Comparison of ENCODE assay signal across 8 cellular contexts in genomic region chr7:30800785-30801252, GRCh38. TPM values are rescaled to one million over a fixed set of nuclear protein-coding genes. Genes with fewer than 3 reads are reported as not detected.
DNase-seq lines count a peak whose midpoint lies in the region; ATAC-seq, FAIRE-seq and TF ChIP-seq lines count a peak whose summit lies in the region.

No MANE protein-coding gene starts in this region.

- peaks cover 4 to 33% of the 10 kb centered on the region in 2 experiments for H3K79me1 ChIP-seq in IMR-90 (ENCODE audit: low read depth in 1 of 2, low read length in 2 of 2)

- CTCF ChIA-PET in IMR-90 (lab: Yijun Ruan, JAX), result interaction anchor here (1.2 to 1.7 kb wide), 2 partner anchors 50 to 322 kb away, joined by 3 to 10 read pairs; no protein-coding TSS in a partner anchor
- CTCF ChIA-PET in OCI-LY7 (lab: Charles Lee; ENCODE audit: unreplicated experiment), result no interaction called here

- H3K27ac ChIP-seq in IMR-90 (ENCODE audit: insufficient read depth, low read length) (no peak overlapping the region; the same call in 1 of the 2 replicates), OCI-LY7 (ENCODE audit: low read depth, low read length, poor library complexity, severe bottlenecking) (no peak overlapping the region), iPS DF 6.9 (ENCODE audit: low read length) (no peak overlapping the region)

- H3K9ac ChIP-seq in IMR-90 (ENCODE audit: low read depth, low read length), result no peak overlapping the region

- no peak overlapping the region; the same call in 1 of the 2 replicates for H4K5ac ChIP-seq in IMR-90 (ENCODE audit: low read depth, low read length)

- peak overlapping the region; percentile 84 for H3K4ac ChIP-seq in IMR-90 (ENCODE audit: low read depth, low read length)

- intact Hi-C loops in IMR-90 (cut with micrococcal nuclease), result loop anchor here (1.0 to 10.0 kb wide), 9 partner anchors 58 to 1404 kb away; no protein-coding TSS in a partner anchor
- intact Hi-C loops in OCI-LY7 (cut with micrococcal nuclease; ENCODE audit: unreplicated experiment), result loop anchor here (1.0 kb wide), 3 partner anchors 107 to 321 kb away; no protein-coding TSS in a partner anchor

- H3K9me1 ChIP-seq in IMR-90 (ENCODE audit: insufficient read depth, low read length), result peaks cover 45% of the 10 kb centered on the region

- no peaks in the 10 kb centered on the region for H3K36me3 Mint-ChIP-seq in brain

- no peak overlapping the region for H4K8ac ChIP-seq in IMR-90 (ENCODE audit: low read depth in 2 of 2, low read length in 2 of 2)

- peaks cover 2% of the 10 kb centered on the region; the same call in 1 of the 2 replicates for H3K27me3 ChIP-seq in IMR-90 (ENCODE audit: control insufficient read depth, insufficient read depth, low read length)
- no peaks in the 10 kb centered on the region for H3K27me3 ChIP-seq in iPS DF 6.9 (ENCODE audit: control insufficient read depth, insufficient read depth, low read length)

- H3K18ac ChIP-seq in IMR-90 (ENCODE audit: low read depth, low read length), result no peak overlapping the region

- TF ChIP-seq CTCF in IMR-90 (conservative IDR thresholded peaks at IDR 0.05; ENCODE audit: low read depth, low read length) (peak; percentile 93), OCI-LY7 (conservative IDR thresholded peaks at IDR 0.05; ENCODE audit: low read length) (peak; percentile 86), brain (conservative IDR thresholded peaks at IDR 0.05) (peak; percentile 88 to 90)

- no peak overlapping the region for H2BK15ac ChIP-seq in IMR-90 (ENCODE audit: low read depth, low read length)

- peak overlapping the region; percentile 41 for H2AK5ac ChIP-seq in IMR-90 (ENCODE audit: low read depth, low read length)

- no peak overlapping the region for H3K56ac ChIP-seq in IMR-90 (ENCODE audit: extremely low read depth, insufficient read depth, low read length)

- H2AK9ac ChIP-seq in IMR-90 (replicated peaks; ENCODE audit: low read depth, low read length, poor library complexity), result no peak overlapping the region

- WGBS in IMR-90 (ENCODE audit: extremely low coverage in 2 of 2, insufficient read length in 1 of 2), 2 experiments, result no CpG with 5 or more reads among the region's 6 CpGs
- WGBS in iPS DF 6.9 (ENCODE audit: insufficient coverage, insufficient read length), result no CpG with 5 or more reads among the region's 6 CpGs

- H3K9me2 ChIP-seq in OCI-LY7 (ENCODE audit: insufficient read depth, low read length), result no peaks in the 10 kb centered on the region

- POLR2A ChIA-PET in IMR-90 (lab: Charles Lee; ENCODE audit: unreplicated experiment) (no interaction called here), OCI-LY7 (lab: Charles Lee) (no interaction called here)

- no peak overlapping the region for H3K23ac ChIP-seq in IMR-90 (ENCODE audit: low read depth, low read length)

- H3K27ac Mint-ChIP-seq in brain, result peak overlapping the region in 3 of 5 experiments; percentile 27 to 41 (median 29)

- peak; percentile 25 for ATAC-seq in IMR-90 (ENCODE audit: low read depth)
- ATAC-seq in HG02870 (IDR thresholded peaks at IDR 0.05; ENCODE audit: unreplicated experiment), result no peak

- H3K4me1 ChIP-seq in IMR-90 (ENCODE audit: control insufficient read depth, insufficient read depth, low read length), result peaks cover 48% of the 10 kb centered on the region
- peaks cover 47% of the 10 kb centered on the region for H3K4me1 ChIP-seq in OCI-LY7 (ENCODE audit: insufficient read depth, low read length, poor library complexity, severe bottlenecking)
- no peaks in the 10 kb centered on the region for H3K4me1 ChIP-seq in iPS DF 6.9 (ENCODE audit: control insufficient read depth, insufficient read depth, low read length)

- no peak overlapping the region for H3K14ac ChIP-seq in IMR-90 (replicated peaks; ENCODE audit: low read depth, low read length)

- H3K79me2 ChIP-seq in OCI-LY7 (ENCODE audit: insufficient read depth, low read depth, low read length), result no peaks in the 10 kb centered on the region

- H3K4me3 Mint-ChIP-seq in brain, result no peak overlapping the region

- H3K27me3 Mint-ChIP-seq in brain, result no peaks in the 10 kb centered on the region

- DNase-seq in Caki2 (ENCODE audit: low read depth) (peak; percentile 54), GM19239 (ENCODE audit: insufficient read length, low spot score) (peak; percentile 62), IMR-90 (peak; percentile 81), OCI-LY7 (ENCODE audit: low spot score) (peak; percentile 73), iPS DF 6.9 (ENCODE audit: low read depth, low spot score) (peak; percentile 43), smooth muscle cell of the brain vasculature (ENCODE audit: low read depth, low spot score) (peak; percentile 43)

- H2BK5ac ChIP-seq in IMR-90 (ENCODE audit: low read depth, low read length, poor library complexity, severe bottlenecking), result no peak overlapping the region

- 0 out of 2 replicates have a peak, but pooled peaks have one; percentile 27 for TF ChIP-seq POLR2A in IMR-90 (IDR thresholded peaks at IDR 0.05; ENCODE audit: low read depth, low read length)

- H3K36me3 ChIP-seq in IMR-90 (ENCODE audit: control insufficient read depth, insufficient read depth, low read length), result no peaks in the 10 kb centered on the region
- no peaks in the 10 kb centered on the region for H3K36me3 ChIP-seq in OCI-LY7 (ENCODE audit: insufficient read depth, low read length)
- no peaks in the 10 kb centered on the region for H3K36me3 ChIP-seq in iPS DF 6.9 (ENCODE audit: control insufficient read depth, insufficient read depth, low read length)

- H3K9me3 ChIP-seq in IMR-90 (ENCODE audit: control insufficient read depth, insufficient read depth, low read length), result no peaks in the 10 kb centered on the region
- no peaks in the 10 kb centered on the region for H3K9me3 ChIP-seq in OCI-LY7 (ENCODE audit: low read length)
- H3K9me3 ChIP-seq in iPS DF 6.9 (ENCODE audit: control insufficient read depth, insufficient read depth, low read length), result no peaks in the 10 kb centered on the region

- peak overlapping the region; percentile 89 for H2BK120ac ChIP-seq in IMR-90 (ENCODE audit: low read depth, low read length)

- no peaks in the 10 kb centered on the region for H3K9me3 Mint-ChIP-seq in brain

- in situ Hi-C loops in Caki2 (cut with HindIII; ENCODE audit: low pct_unique_long_range_greater_than_20kb, low sequenced_read_pairs), result no loop called here
- in situ Hi-C loops in IMR-90 (cut with MboI; ENCODE audit: low sequenced_read_pairs), result loop anchor here (5.0 kb wide), 3 partner anchors 176 to 936 kb away; no protein-coding TSS in a partner anchor

- 0 out of 2 replicates have a peak overlapping the region, but pooled peaks have one; percentile 14 for H4K91ac ChIP-seq in IMR-90 (ENCODE audit: insufficient read depth, low read depth, low read length)

- dilution Hi-C loops in IMR-90 (cut with HindIII; ENCODE audit: low sequenced_read_pairs, unreplicated experiment), result no loop called here

- H2AFZ ChIP-seq in IMR-90 (replicated peaks; ENCODE audit: low read length, poor library complexity), result no peak overlapping the region
- no peak overlapping the region for H2AFZ ChIP-seq in OCI-LY7 (ENCODE audit: low read length)

- no peak overlapping the region for H3K4me3 ChIP-seq in IMR-90 (ENCODE audit: insufficient read depth, low read depth, low read length)
- H3K4me3 ChIP-seq in OCI-LY7 (ENCODE audit: low read depth, low read length, poor library complexity, severe bottlenecking), result no peak overlapping the region
- H3K4me3 ChIP-seq in iPS DF 6.9 (ENCODE audit: low read length), result no peak overlapping the region

- H4K20me1 ChIP-seq in IMR-90 (ENCODE audit: insufficient read depth, low read length), result peaks cover 11% of the 10 kb centered on the region; the same call in 1 of the 2 replicates
- no peaks in the 10 kb centered on the region for H4K20me1 ChIP-seq in OCI-LY7 (ENCODE audit: insufficient read depth, low read length)

- no TSS peak for BruUV-seq in IMR-90 (replicated peaks; lab: Mats Ljungman, UMichigan)
- no TSS peak for BruUV-seq in OCI-LY7 (replicated peaks; lab: Mats Ljungman, UMichigan)

- H3K4me1 Mint-ChIP-seq in brain, result peaks cover 26% of the 10 kb centered on the region

- peak overlapping the region; percentile 86; the same call in 1 of the 2 replicates for H2BK20ac ChIP-seq in IMR-90 (ENCODE audit: low read depth, low read length)

- FAIRE-seq in GM19239 (lab: Jason Lieb, UNC), result peak; percentile 94

- peak; percentile 96 for TF ChIP-seq RAD21 in IMR-90 (IDR thresholded peaks at IDR 0.05; ENCODE audit: low read length)

- H3K4me2 ChIP-seq in IMR-90 (ENCODE audit: low read depth, low read length) (no peak overlapping the region), OCI-LY7 (ENCODE audit: low read length) (no peak overlapping the region)

TF ChIP-seq in IMR-90, 13 proteins besides CTCF, POLR2A, EP300 and RAD21 (continues in another document):
- TF ChIP-seq CEBPB (IDR thresholded peaks at IDR 0.05; ENCODE audit: low read depth, low read length) (peak; percentile 87), USF2 (IDR thresholded peaks at IDR 0.05; ENCODE audit: low read depth, low read length) (no peak), SMC3 (IDR thresholded peaks at IDR 0.05; ENCODE audit: low read depth, low read length) (peak; percentile 76)

RNA-seq across cellular contexts. Expression of gene MINDY4, which starts 29.6 kb away (rescaled TPM):
- 3.6 and 4.0 TPM in 2 replicates for total RNA-seq in Caki2 (2014; rRNA removed; shearing (Covaris generic); ENCODE audit: low replicate concordance)
- 3.6 TPM in 2 replicates for total RNA-seq in IMR-90 (2012; rRNA removed)
- 1.8 and 1.9 TPM in 2 replicates for polyA plus RNA-seq in IMR-90 (2012; rRNA removed)
- 0.75 and 1.1 TPM in 2 replicates for polyA plus RNA-seq in IMR-90 (2012; cell fraction: cytosol; rRNA removed)
- 1.9 and 3.0 TPM in 2 replicates for polyA plus RNA-seq in IMR-90 (2012; cell fraction: nucleus; rRNA removed; ENCODE audit: low replicate concordance)
- not detected in 2 replicates for total RNA-seq in OCI-LY7 (2014; rRNA removed; shearing (Covaris generic))
- total RNA-seq in OCI-LY7 (2022), result 0.86 and 1.4 TPM in 2 replicates
- 5.1 TPM for polyA plus RNA-seq in brain (ENCODE audit: insufficient read depth, low read depth, low replicate concordance)

RNA-seq across cellular contexts. Expression of gene INMT, which starts 48.9 kb away (rescaled TPM):
- not detected in 2 replicates for total RNA-seq in Caki2 (2014; rRNA removed; shearing (Covaris generic); ENCODE audit: low replicate concordance)
- total RNA-seq in IMR-90 (2012; rRNA removed) (1.7 and 2.2 TPM in 2 replicates), OCI-LY7 (2022) (0.15 and 0.32 TPM in 2 replicates)
- polyA plus RNA-seq in IMR-90 (2012; rRNA removed) (0.34 and 0.39 TPM in 2 replicates), brain (ENCODE audit: insufficient read depth, low read depth, low replicate concordance) (1.2 TPM)
- 0.54 and 0.75 TPM in 2 replicates for polyA plus RNA-seq in IMR-90 (2012; cell fraction: cytosol; rRNA removed)
- polyA plus RNA-seq in IMR-90 (2012; cell fraction: nucleus; rRNA removed; ENCODE audit: low replicate concordance), result 0.47 and 0.61 TPM in 2 replicates
- total RNA-seq in OCI-LY7 (2014; rRNA removed; shearing (Covaris generic)), result not detected in 2 replicates
